In genomic region chr9:112091805-112092204, GRCh38 we compare ENCODE assay signal across 9 cellular contexts.
DNase-seq lines count a peak whose midpoint lies in the region; TF ChIP-seq lines count a peak whose summit lies in the region.
"Had no signal": no experiment of that assay in that cellular context is flagged by ENCODE, and none has a peak within 500 bp of the region (broad histone marks: within the 10 kb centered on the region; RNA-seq: fewer than 3 reads in every experiment).

No MANE protein-coding gene starts in this region.

- no peaks in the 10 kb centered on the region for H3K79me2 ChIP-seq in osteoblast (ENCODE audit: insufficient read depth, low read length)

- no peaks in the 10 kb centered on the region for H3K36me3 ChIP-seq in osteoblast (ENCODE audit: insufficient read depth, low read length)

- H3K27ac ChIP-seq in osteoblast (ENCODE audit: low read depth, low read length): no peak overlapping the region

- no peaks in the 10 kb centered on the region for H4K20me1 ChIP-seq in osteoblast (ENCODE audit: insufficient read depth, low read length)

- H3K4me2 ChIP-seq in osteoblast (ENCODE audit: insufficient read depth, low read length): no peak overlapping the region

- no peaks in the 10 kb centered on the region for H3K27me3 ChIP-seq in osteoblast (ENCODE audit: insufficient read depth, low read length)

- no peaks in the 10 kb centered on the region for H3K9me3 ChIP-seq in osteoblast (ENCODE audit: low read depth, low read length)

- DNase-seq in SHP77 (lab: John Stamatoyannopoulos, UW) (peak; percentile 21 to 41), SHP77 treated with DMSO at 0.1 percent for 48 hours (lab: John Stamatoyannopoulos, UW) (no peak), NCI-H2107 treated with DMSO at 0.1 percent for 48 hours (lab: John Stamatoyannopoulos, UW; ENCODE audit: unreplicated experiment) (peak; percentile 52), dermis blood vessel endothelial cell (peak; percentile 53), osteoblast (ENCODE audit: insufficient read length, low spot score, missing footprints) (no peak), AG08396 (ENCODE audit: low spot score) (no peak), HT-29 (ENCODE audit: low spot score) (no peak), NOMO-1 (lab: John Stamatoyannopoulos, UW; ENCODE audit: unreplicated experiment in 2 of 2) (no peak)
- DNase-seq: activated B cell treated with CpG ODN at 0.5 μM for 24 hours had no signal

- H2AFZ ChIP-seq in osteoblast (ENCODE audit: low read length): no peak overlapping the region

- peak; percentile 55 for TF ChIP-seq CTCF in osteoblast (IDR thresholded peaks at IDR 0.05; ENCODE audit: extremely low read depth, low read depth, low read length)

- no peak overlapping the region for H3K4me3 ChIP-seq in osteoblast (ENCODE audit: insufficient read depth, low read length)

- H3K4me1 ChIP-seq in osteoblast (ENCODE audit: insufficient read depth, low read length): no peaks in the 10 kb centered on the region

Comparison
In these comparisons a context has a peak if more than half of its experiments do, and no peak if none do; other contexts are left out.
1. DNase-seq: peak in SHP77 (2 of 2), NCI-H2107 treated with DMSO at 0.1 percent for 48 hours (single experiment) and dermis blood vessel endothelial cell (single experiment); none in SHP77 treated with DMSO at 0.1 percent for 48 hours (single experiment), osteoblast (single experiment), AG08396 (single experiment), HT-29 (single experiment) and NOMO-1 (0 of 2).